ENCODE assay signal across 20 cellular contexts in the genomic region with DNA sequence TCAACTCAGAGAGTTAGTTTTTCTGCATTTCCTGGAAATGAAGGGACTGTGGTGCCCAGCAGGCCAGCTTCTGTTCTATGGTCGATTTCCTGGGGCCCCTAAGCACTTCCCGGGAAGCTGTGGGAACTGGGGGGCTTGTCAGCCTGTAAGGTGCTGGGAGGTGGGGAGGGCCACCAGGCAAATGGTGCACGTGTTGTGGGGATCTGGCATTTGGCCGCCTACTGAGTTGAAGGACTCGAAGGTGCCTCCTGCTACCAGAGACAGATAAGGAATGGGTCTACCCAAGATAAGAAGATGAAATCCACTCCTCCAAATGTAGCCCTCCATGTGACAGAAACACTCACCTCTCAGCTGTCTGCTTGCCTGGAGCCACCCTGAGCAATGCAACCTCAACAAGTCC.
DNase-seq lines count a peak whose midpoint lies in the region; TF ChIP-seq lines count a peak whose summit lies in the region.
"Had no signal": no experiment of that assay in that cellular context is flagged by ENCODE, and none has a peak within 500 bp of the region (broad histone marks: within the 10 kb centered on the region; RNA-seq: fewer than 3 reads in every experiment).

No MANE protein-coding gene starts in this region.

- H2AK5ac ChIP-seq in mesendoderm (ENCODE audit: low read length) = no peak overlapping the region

- H3K23ac ChIP-seq in mesendoderm (ENCODE audit: low read length) = no peak overlapping the region

- no peak overlapping the region for H3K4me2 ChIP-seq in mesendoderm (ENCODE audit: low read length)
- H3K4me2 ChIP-seq: BLaER1 treated with 17β-estradiol and CSF1 and Interleukin-3, amounts not matched to agents 10 nM and 100 nM had no signal

- H3K9me3 ChIP-seq in left ventricle myocardium inferior (replicated peaks) (no peaks in the 10 kb centered on the region), endodermal cell (ENCODE audit: control insufficient read depth, low read length) (no peaks in the 10 kb centered on the region), sigmoid colon (no peaks in the 10 kb centered on the region)
- H3K9me3 ChIP-seq: BLaER1 treated with 17β-estradiol and CSF1 and Interleukin-3, amounts not matched to agents 10 nM and 100 nM; Caco-2 had no signal

- H3K4me1 ChIP-seq in left ventricle myocardium inferior (peaks cover 12% of the 10 kb centered on the region), endodermal cell (ENCODE audit: control insufficient read depth, insufficient read depth, low read length) (no peaks in the 10 kb centered on the region), mesendoderm (ENCODE audit: control insufficient read depth, low read depth, low read length) (peaks cover 8% of the 10 kb centered on the region), sigmoid colon (no peaks in the 10 kb centered on the region)
- H3K4me1 ChIP-seq: Caco-2 had no signal

- WGBS in endodermal cell (ENCODE audit: insufficient coverage in 1 of 2, insufficient read length in 1 of 2), 2 experiments = 66 to 100% methylated on average over 1 to 5 of the region's 5 CpGs
- WGBS in mesendoderm (ENCODE audit: extremely low coverage, insufficient coverage, low lambda C conversion rate) = no CpG with 5 or more reads among the region's 5 CpGs
- WGBS in sigmoid colon, 2 donors = 74 to 84% methylated on average over 5 of the region's 5 CpGs

- H3K9ac ChIP-seq in endodermal cell (ENCODE audit: extremely low read depth, low read length, poor library complexity, severe bottlenecking) (no peak overlapping the region), mesendoderm (ENCODE audit: low read length) (no peak overlapping the region)
- H3K9ac ChIP-seq: BLaER1 treated with 17β-estradiol and CSF1 and Interleukin-3, amounts not matched to agents 10 nM and 100 nM had no signal

- no peak overlapping the region for H3K4ac ChIP-seq in mesendoderm (ENCODE audit: low read depth, low read length)

- no peaks in the 10 kb centered on the region for H3K9me3 Mint-ChIP-seq in endodermal cell
- H3K9me3 Mint-ChIP-seq: CD4-positive, alpha-beta T cell; CD8-positive, alpha-beta T cell had no signal

- H3K27ac ChIP-seq in left ventricle myocardium inferior (replicated peaks) (no peak overlapping the region), endodermal cell (ENCODE audit: low read depth, low read length) (no peak overlapping the region), mesendoderm (ENCODE audit: low read depth, low read length) (no peak overlapping the region), sigmoid colon (no peak overlapping the region)
- H3K27ac ChIP-seq: BLaER1 treated with 17β-estradiol and CSF1 and Interleukin-3, amounts not matched to agents 10 nM and 100 nM; C4-2B had no signal

- no peak overlapping the region for H2BK15ac ChIP-seq in mesendoderm (replicated peaks; ENCODE audit: low read depth)

- no peak overlapping the region for H3K56ac ChIP-seq in mesendoderm (ENCODE audit: low read length)

- intact Hi-C loops in cardiac septum (cut with DNase I) (no loop called here), left ventricle myocardium inferior (cut with micrococcal nuclease) (no loop called here), sigmoid colon (cut with DNase I) (no loop called here)

- H3K79me2 ChIP-seq in mesendoderm (ENCODE audit: control insufficient read depth, insufficient read depth, low read length) = no peaks in the 10 kb centered on the region

- no peaks in the 10 kb centered on the region for H3K36me3 ChIP-seq in left ventricle myocardium inferior
- no peaks in the 10 kb centered on the region for H3K36me3 ChIP-seq in endodermal cell (ENCODE audit: control insufficient read depth, insufficient read depth, low read length)
- H3K36me3 ChIP-seq in mesendoderm (ENCODE audit: control insufficient read depth, insufficient read depth, low read length) = no peaks in the 10 kb centered on the region
- no peaks in the 10 kb centered on the region for H3K36me3 ChIP-seq in sigmoid colon
- H3K36me3 ChIP-seq: BLaER1 treated with 17β-estradiol and CSF1 and Interleukin-3, amounts not matched to agents 10 nM and 100 nM had no signal

- no peak overlapping the region for H2BK120ac ChIP-seq in mesendoderm (ENCODE audit: low read depth, low read length)

- no peak for TF ChIP-seq CTCF in left ventricle myocardium inferior (IDR thresholded peaks at IDR 0.05; ENCODE audit: borderline replicate concordance)
- TF ChIP-seq CTCF in endodermal cell (conservative IDR thresholded peaks at IDR 0.05) = no peak
- TF ChIP-seq CTCF in sigmoid colon (IDR thresholded peaks at IDR 0.05) = no peak

- H3K4me3 ChIP-seq in left ventricle myocardium inferior (no peak overlapping the region), endodermal cell (ENCODE audit: low read length) (no peak overlapping the region), mesendoderm (ENCODE audit: low read length) (no peak overlapping the region), sigmoid colon (no peak overlapping the region)
- H3K4me3 ChIP-seq: BLaER1 treated with 17β-estradiol and CSF1 and Interleukin-3, amounts not matched to agents 10 nM and 100 nM; GM12878 had no signal

- TF ChIP-seq EP300 in sigmoid colon (IDR thresholded peaks at IDR 0.05) = no peak

- H3K4me1 Mint-ChIP-seq in endodermal cell = peaks cover 12% of the 10 kb centered on the region

- H4K8ac ChIP-seq in mesendoderm (ENCODE audit: low read depth, low read length) = no peak overlapping the region

- DNase-seq in cardiac septum (ENCODE audit: low spot score) = peak; percentile 44
- DNase-seq in left ventricle myocardium inferior = no peak
- DNase-seq in endodermal cell = peak; percentile 48
- peak; percentile 71 for DNase-seq in mesendoderm
- peak; percentile 19 for DNase-seq in sigmoid colon
- no peak for DNase-seq in Kasumi-1 (lab: John Stamatoyannopoulos, UW)
- DNase-seq in DMS53 (lab: John Stamatoyannopoulos, UW) = no peak
- DNase-seq: 8988T; ACHN; Caco-2; Calu3; CD4-positive, alpha-beta T cell; CD8-positive, alpha-beta T cell; DMS79; DND-41; EL; GDM1 had no signal

- no peaks in the 10 kb centered on the region for H3K36me3 Mint-ChIP-seq in endodermal cell (ENCODE audit: low read depth)
- H3K36me3 Mint-ChIP-seq: CD8-positive, alpha-beta T cell had no signal

- no peaks in the 10 kb centered on the region for H3K79me1 ChIP-seq in mesendoderm (ENCODE audit: low read length)

- no peak for TF ChIP-seq POLR2A in sigmoid colon (IDR thresholded peaks at IDR 0.05)

- no peak overlapping the region for H4K5ac ChIP-seq in mesendoderm (ENCODE audit: low read length)

- no peak overlapping the region for H3K4me3 Mint-ChIP-seq in endodermal cell
- H3K4me3 Mint-ChIP-seq: CD4-positive, alpha-beta T cell; CD8-positive, alpha-beta T cell had no signal

- no peak overlapping the region for H3K27ac Mint-ChIP-seq in endodermal cell
- H3K27ac Mint-ChIP-seq: CD4-positive, alpha-beta T cell; CD8-positive, alpha-beta T cell had no signal

- H2BK5ac ChIP-seq in mesendoderm (ENCODE audit: low read length) = no peak overlapping the region

- no peak overlapping the region for H3K18ac ChIP-seq in mesendoderm (ENCODE audit: low read length)

- H3K27me3 ChIP-seq in left ventricle myocardium inferior (ENCODE audit: low read depth) = peaks cover 12% of the 10 kb centered on the region
- H3K27me3 ChIP-seq in endodermal cell (ENCODE audit: control insufficient read depth, insufficient read depth, low read length, poor library complexity, severe bottlenecking) = peaks cover 12% of the 10 kb centered on the region
- no peaks in the 10 kb centered on the region for H3K27me3 ChIP-seq in mesendoderm (ENCODE audit: insufficient read depth, low read length, poor library complexity)
- H3K27me3 ChIP-seq in sigmoid colon = peaks cover 0 to 13% (median 0%) of the 10 kb centered on the region in 3 donors
- H3K27me3 ChIP-seq: BLaER1 treated with 17β-estradiol and CSF1 and Interleukin-3, amounts not matched to agents 10 nM and 100 nM had no signal

- peaks cover 16% of the 10 kb centered on the region for H3K27me3 Mint-ChIP-seq in endodermal cell (ENCODE audit: insufficient read depth)
- H3K27me3 Mint-ChIP-seq: CD4-positive, alpha-beta T cell had no signal

Comparison
In these comparisons a context has a peak if more than half of its experiments do, and no peak if none do; other contexts are left out.
1. DNase-seq: peak in cardiac septum (single experiment), endodermal cell (single experiment), mesendoderm (single experiment) and sigmoid colon (single experiment); none in left ventricle myocardium inferior (single experiment), Kasumi-1 (0 of 2) and DMS53 (single experiment).